In the genomic region with DNA sequence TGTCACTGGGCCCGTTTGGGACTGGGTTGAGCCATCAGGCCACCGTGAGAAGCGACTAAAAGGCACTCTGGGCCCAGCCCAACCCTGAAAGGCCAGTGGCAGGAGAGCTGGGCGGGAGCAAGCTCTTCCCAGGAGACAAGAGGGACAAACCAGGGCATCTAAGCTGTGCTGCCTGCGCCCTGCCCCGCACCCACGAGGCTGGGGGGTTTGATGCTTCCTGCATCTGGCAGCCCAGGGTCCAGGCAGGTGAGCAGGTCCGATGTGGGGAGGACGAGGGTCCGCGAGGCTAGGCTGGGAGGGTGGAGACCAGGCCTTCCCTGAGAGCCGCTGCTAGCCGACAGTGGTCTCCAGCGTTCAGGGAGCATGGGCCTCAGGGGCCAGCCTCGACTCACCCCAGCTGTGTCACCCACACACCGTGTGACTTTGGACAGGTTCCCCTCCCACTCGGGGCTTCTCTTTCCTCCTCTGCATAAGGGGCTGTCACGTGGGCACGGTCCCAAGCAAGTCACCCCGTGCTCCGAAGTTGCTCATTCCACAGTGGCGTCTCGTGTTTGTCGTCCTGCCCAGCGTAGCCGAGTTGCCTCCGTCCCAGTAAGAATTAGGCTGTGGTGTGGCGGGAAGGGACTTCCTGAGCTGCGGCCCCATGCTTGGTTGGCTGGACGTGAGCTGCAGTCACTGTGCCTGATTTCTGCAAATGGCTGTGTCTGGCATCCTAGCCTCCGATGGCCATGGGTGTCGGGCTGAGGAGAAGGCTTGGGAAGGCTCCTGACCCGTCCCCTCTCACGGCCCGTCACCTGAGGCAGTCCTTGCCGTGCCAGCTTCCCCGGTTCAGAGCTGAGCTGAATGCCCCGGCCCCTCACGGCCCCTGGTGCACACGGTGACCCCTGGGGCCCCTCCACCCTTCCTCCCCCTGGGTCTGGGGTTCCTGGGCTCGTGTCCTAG, we compare ENCODE assay signal across 1 cellular context.
A peak's percentile ranks its signal among the peaks of the same experiment; 100 is the strongest.
TF ChIP-seq lines count a peak whose summit lies in the region.

No MANE protein-coding gene starts in this region.

TF ChIP-seq in HepG2, 621 proteins besides CTCF, POLR2A, EP300 and RAD21:
- TF ChIP-seq ZNF530 (CRISPR knock-in tag; IDR thresholded peaks at IDR 0.05; ENCODE audit: low read depth) (no peak), AGO2 (optimal IDR thresholded peaks at IDR 0.05; ENCODE audit: low read depth, low read length) (peak; percentile 18)
